In genomic region chr22:20979243-20979809, GRCh38 we compare ENCODE assay signal across 8 cellular contexts. TPM values are rescaled to one million over a fixed set of nuclear protein-coding genes. Genes with fewer than 3 reads are reported as not detected.
DNase-seq lines count a peak whose midpoint lies in the region; ATAC-seq and TF ChIP-seq lines count a peak whose summit lies in the region.

No MANE protein-coding gene starts in this region.

- H3K9me3 ChIP-seq in MG63: peaks cover 8% of the 10 kb centered on the region; the same call in 1 of the 2 replicates

- H3K4me3 Mint-ChIP-seq in effector memory CD8-positive, alpha-beta T cell: peak overlapping the region in 1 of 2 donors; percentile 17
- peak overlapping the region; percentile 99 for H3K4me3 Mint-ChIP-seq in mesothelial cell of epicardium

- TF ChIP-seq CTCF in GM10266 (IDR thresholded peaks at IDR 0.05; ENCODE audit: control insufficient read depth, insufficient read depth, low read depth, missing control alignments) (no peak), mesothelial cell of epicardium (IDR thresholded peaks at IDR 0.05; ENCODE audit: unreplicated experiment) (no peak)

- H3K4me3 ChIP-seq in MG63: no peak overlapping the region

- DNase-seq in GM10266 (ENCODE audit: extremely low spot score) (peak; percentile 84), mesothelial cell of epicardium (ENCODE audit: low spot score in 2 of 2, unreplicated experiment in 2 of 2) (peak; percentile 51 to 70), MG63 (no peak), NCI-H1092 treated with DMSO at 0.1 percent for 48 hours (lab: John Stamatoyannopoulos, UW) (no peak)
- peak; percentile 20 to 29 for DNase-seq in activated CD8-positive, alpha-beta memory T cell treated with anti-CD3 and anti-CD28 coated beads for 1 hour (ENCODE audit: extremely low read depth in 1 of 2, low read depth in 1 of 2)
- peak in 2 of 3 experiments; percentile 43 to 44 for DNase-seq in effector memory CD8-positive, alpha-beta T cell
- DNase-seq in stimulated activated CD8-positive, alpha-beta memory T cell treated with anti-CD3 and anti-CD28 coated beads, Interleukin-4, amount 100 ng/mL, for 4 hours (ENCODE audit: low read depth in 2 of 2, low spot score in 1 of 2): peak; percentile 37 to 46

- no peaks in the 10 kb centered on the region for H3K9me3 Mint-ChIP-seq in effector memory CD8-positive, alpha-beta T cell
- peaks cover 3% of the 10 kb centered on the region for H3K9me3 Mint-ChIP-seq in mesothelial cell of epicardium

- H3K36me3 Mint-ChIP-seq in effector memory CD8-positive, alpha-beta T cell (ENCODE audit: insufficient read depth): peaks cover 6% of the 10 kb centered on the region
- no peaks in the 10 kb centered on the region for H3K36me3 Mint-ChIP-seq in mesothelial cell of epicardium

- peak overlapping the region; percentile 14 to 91 for H3K27ac Mint-ChIP-seq in effector memory CD8-positive, alpha-beta T cell
- peak overlapping the region; percentile 71 for H3K27ac Mint-ChIP-seq in mesothelial cell of epicardium

- 0 out of 2 replicates have a peak, but pooled peaks cover 5% of the 10 kb centered on the region for H3K36me3 ChIP-seq in MG63

- H3K27me3 ChIP-seq in MG63: no peaks in the 10 kb centered on the region

- H3K27me3 Mint-ChIP-seq in effector memory CD8-positive, alpha-beta T cell: peaks cover 8 to 18% of the 10 kb centered on the region in 2 donors
- H3K27me3 Mint-ChIP-seq in mesothelial cell of epicardium (ENCODE audit: low read depth): peaks cover 12% of the 10 kb centered on the region

- H3K4me1 Mint-ChIP-seq in effector memory CD8-positive, alpha-beta T cell (ENCODE audit: low read depth in 2 of 2): peaks cover 29 to 34% of the 10 kb centered on the region in 2 donors
- peaks cover 35% of the 10 kb centered on the region for H3K4me1 Mint-ChIP-seq in mesothelial cell of epicardium

- ATAC-seq in effector memory CD8-positive, alpha-beta T cell (replicated peaks): peak; percentile 60
- no peak for ATAC-seq in GM19463 (IDR thresholded peaks at IDR 0.05; ENCODE audit: unreplicated experiment)

RNA-seq across cellular contexts. Expression of gene LZTR1, which starts 2.8 kb away (rescaled TPM):
- 92.3 to 101 TPM (median 97.3 TPM) in 3 replicates for total RNA-seq in mesothelial cell of epicardium
- 21.2 and 25.3 TPM in 2 replicates for total RNA-seq in MG63 (2014; rRNA removed; shearing (Covaris generic); ENCODE audit: low replicate concordance)

RNA-seq across cellular contexts. Expression of gene AIFM3, which starts 12.3 kb away (rescaled TPM):
- total RNA-seq in mesothelial cell of epicardium: 2.4 to 3.2 TPM (median 2.5 TPM) in 3 replicates
- 0.56 TPM in 1 of 2 replicates, not detected in the other for total RNA-seq in MG63 (2014; rRNA removed; shearing (Covaris generic); ENCODE audit: low replicate concordance)

RNA-seq across cellular contexts. Expression of gene THAP7, which starts 22.6 kb away (rescaled TPM):
- 19.7 to 22.8 TPM (median 22.0 TPM) in 3 replicates for total RNA-seq in mesothelial cell of epicardium
- 33.8 and 46.5 TPM in 2 replicates for total RNA-seq in MG63 (2014; rRNA removed; shearing (Covaris generic); ENCODE audit: low replicate concordance)

RNA-seq across cellular contexts. Expression of gene P2RX6, which starts 35.6 kb away (rescaled TPM):
- 0.72 to 1.1 TPM (median 0.88 TPM) in 3 replicates for total RNA-seq in mesothelial cell of epicardium
- 1.1 and 10.0 TPM in 2 replicates for total RNA-seq in MG63 (2014; rRNA removed; shearing (Covaris generic); ENCODE audit: low replicate concordance)

RNA-seq across cellular contexts. Expression of gene SLC7A4, which starts 53.0 kb away (rescaled TPM):
- total RNA-seq in mesothelial cell of epicardium: 3.2 to 3.7 TPM (median 3.2 TPM) in 3 replicates
- not detected in 2 replicates for total RNA-seq in MG63 (2014; rRNA removed; shearing (Covaris generic); ENCODE audit: low replicate concordance)

Comparison
In these comparisons a context has a peak if more than half of its experiments do, and no peak if none do; other contexts are left out.
1. DNase-seq: peak in GM10266 (single experiment), activated CD8-positive, alpha-beta memory T cell treated with anti-CD3 and anti-CD28 coated beads for 1 hour (2 of 2), effector memory CD8-positive, alpha-beta T cell (2 of 3), mesothelial cell of epicardium (2 of 2) and stimulated activated CD8-positive, alpha-beta memory T cell treated with anti-CD3 and anti-CD28 coated beads, Interleukin-4, amount 100 ng/mL, for 4 hours (2 of 2); none in MG63 (single experiment) and NCI-H1092 treated with DMSO at 0.1 percent for 48 hours (single experiment).